12 cellular contexts compared by ENCODE assay signal in the genomic region with DNA sequence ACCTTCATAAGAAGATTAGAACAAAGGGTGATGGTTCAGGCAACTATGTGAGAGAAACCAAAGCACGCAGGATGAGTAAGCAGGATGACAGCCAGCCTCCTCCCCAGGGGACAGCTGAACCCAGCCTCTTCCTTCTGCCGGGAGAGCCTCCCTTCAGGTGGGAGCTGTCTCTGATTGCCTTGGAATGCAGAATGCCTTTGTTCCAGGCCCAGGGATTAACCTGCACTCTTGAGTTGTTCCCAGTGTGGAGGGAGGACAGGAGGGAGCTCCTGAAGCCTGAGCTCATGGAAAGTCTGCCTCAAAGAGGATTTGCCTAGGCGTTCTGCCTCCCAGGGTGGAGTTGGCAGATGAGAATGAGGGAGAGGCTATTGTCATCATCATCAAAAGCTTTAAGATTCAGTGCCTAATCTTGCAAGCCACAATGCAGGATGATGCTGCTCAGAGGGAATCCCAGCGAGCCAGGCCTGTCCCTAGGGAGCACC. TPM values are rescaled to one million over a fixed set of nuclear protein-coding genes. Genes with fewer than 3 reads are reported as not detected.
A peak's percentile ranks its signal among the peaks of the same experiment; 100 is the strongest.
DNase-seq lines count a peak whose midpoint lies in the region; ATAC-seq and TF ChIP-seq lines count a peak whose summit lies in the region.
"Had no signal": no experiment of that assay in that cellular context is flagged by ENCODE, and none has a peak within 500 bp of the region (broad histone marks: within the 10 kb centered on the region; RNA-seq: fewer than 3 reads in every experiment).

No MANE protein-coding gene starts in this region.

- H3K79me2 ChIP-seq in hepatocyte = no peaks in the 10 kb centered on the region
- H3K79me2 ChIP-seq: parathyroid adenoma had no signal

- in situ Hi-C loops in KBM-7 (cut with MboI; ENCODE audit: low pct_unique_long_range_greater_than_20kb, low sequenced_read_pairs) = no loop called here

- H3K4me3 Mint-ChIP-seq in WTC11 (0 out of 2 replicates have a peak overlapping the region, but pooled peaks have one; percentile 18), progenitor cell of endocrine pancreas (ENCODE audit: low read depth) (no peak overlapping the region)
- no peak overlapping the region for H3K4me3 Mint-ChIP-seq in CD4-positive, alpha-beta memory T cell
- H3K4me3 Mint-ChIP-seq: activated naive CD8-positive, alpha-beta T cell had no signal

- H3K9me3 Mint-ChIP-seq in WTC11 = no peaks in the 10 kb centered on the region
- H3K9me3 Mint-ChIP-seq in progenitor cell of endocrine pancreas (ENCODE audit: low read depth) = peaks cover 3% of the 10 kb centered on the region
- H3K9me3 Mint-ChIP-seq in CD4-positive, alpha-beta memory T cell = peaks cover 0 to 2% (median 0%) of the 10 kb centered on the region in 8 donors

- no peaks in the 10 kb centered on the region for H3K9me2 ChIP-seq in hepatocyte (replicated peaks; ENCODE audit: insufficient read depth)

- peaks cover 34% of the 10 kb centered on the region for H3K4me1 ChIP-seq in left ventricle myocardium inferior
- peaks cover 15% of the 10 kb centered on the region for H3K4me1 ChIP-seq in hepatocyte (ENCODE audit: insufficient read depth)
- no peaks in the 10 kb centered on the region for H3K4me1 ChIP-seq in CD4-positive, alpha-beta memory T cell (ENCODE audit: insufficient read depth, low read length)

- no peak overlapping the region for H2AFZ ChIP-seq in hepatocyte
- H2AFZ ChIP-seq: parathyroid adenoma had no signal

- ATAC-seq in WTC11 (peak; percentile 83), HG02610 (IDR thresholded peaks at IDR 0.05; ENCODE audit: unreplicated experiment) (no peak)

- WGBS in hepatocyte (ENCODE audit: low lambda C conversion rate, missing lambda C conversion rate) = 65% methylated on average over 4 of the region's 4 CpGs

- H3K36me3 Mint-ChIP-seq in WTC11 = no peaks in the 10 kb centered on the region
- no peaks in the 10 kb centered on the region for H3K36me3 Mint-ChIP-seq in progenitor cell of endocrine pancreas (ENCODE audit: insufficient read depth)
- no peaks in the 10 kb centered on the region for H3K36me3 Mint-ChIP-seq in CD4-positive, alpha-beta memory T cell
- H3K36me3 Mint-ChIP-seq: activated naive CD8-positive, alpha-beta T cell had no signal

- POLR2A ChIA-PET in WTC11 (lab: Charles Lee) = no interaction called here
- POLR2A ChIA-PET in CD4-positive, alpha-beta memory T cell (lab: Charles Lee; ENCODE audit: partially characterized antibody) = no interaction called here

- peaks cover 27% of the 10 kb centered on the region for H3K4me1 Mint-ChIP-seq in WTC11
- H3K4me1 Mint-ChIP-seq in progenitor cell of endocrine pancreas (ENCODE audit: low read depth) = peaks cover 3% of the 10 kb centered on the region
- no peaks in the 10 kb centered on the region for H3K4me1 Mint-ChIP-seq in CD4-positive, alpha-beta memory T cell

- H3K27ac ChIP-seq in left ventricle myocardium inferior (replicated peaks) = peak overlapping the region; percentile 48
- H3K27ac ChIP-seq in hepatocyte = peak overlapping the region; percentile 60
- no peak overlapping the region for H3K27ac ChIP-seq in CD4-positive, alpha-beta memory T cell (ENCODE audit: low read depth, low read length)
- H3K27ac ChIP-seq: heart right ventricle, parathyroid adenoma, WERI-Rb-1 had no signal

- H3K27ac Mint-ChIP-seq in WTC11 (peak overlapping the region; percentile 34; the same call in 1 of the 2 replicates), progenitor cell of endocrine pancreas (no peak overlapping the region)
- no peak overlapping the region for H3K27ac Mint-ChIP-seq in CD4-positive, alpha-beta memory T cell
- H3K27ac Mint-ChIP-seq: activated naive CD8-positive, alpha-beta T cell had no signal

- H4K20me1 ChIP-seq in hepatocyte (ENCODE audit: insufficient read depth, poor library complexity, severe bottlenecking) = no peaks in the 10 kb centered on the region

- CTCF ChIA-PET in WTC11 (lab: Charles Lee) = interaction anchor here (0.8 to 3.2 kb wide), 8 partner anchors 10 to 218 kb away, joined by 3 to 20 read pairs (median 6); no protein-coding TSS in a partner anchor
- CTCF ChIA-PET in CD4-positive, alpha-beta memory T cell (lab: Charles Lee; ENCODE audit: partially characterized antibody) = no interaction called here

- H3K9me3 ChIP-seq in left ventricle myocardium inferior (replicated peaks) (no peaks in the 10 kb centered on the region), hepatocyte (ENCODE audit: low read depth) (no peaks in the 10 kb centered on the region)
- H3K9me3 ChIP-seq in CD4-positive, alpha-beta memory T cell (ENCODE audit: control insufficient read depth in 1 of 2, low read length in 2 of 2) = no peaks in the 10 kb centered on the region
- H3K9me3 ChIP-seq: heart right ventricle had no signal

- peaks cover 6% of the 10 kb centered on the region; the same call in 1 of the 2 replicates for H3K27me3 Mint-ChIP-seq in WTC11 (ENCODE audit: low read depth)
- peaks cover 24% of the 10 kb centered on the region for H3K27me3 Mint-ChIP-seq in progenitor cell of endocrine pancreas
- peaks cover 19 to 32% of the 10 kb centered on the region in 2 donors for H3K27me3 Mint-ChIP-seq in CD4-positive, alpha-beta memory T cell

- H3K4me2 ChIP-seq in hepatocyte = no peak overlapping the region

- H3K27me3 ChIP-seq in left ventricle myocardium inferior (ENCODE audit: low read depth) = peaks cover 39% of the 10 kb centered on the region
- H3K27me3 ChIP-seq in hepatocyte = no peaks in the 10 kb centered on the region
- H3K27me3 ChIP-seq in CD4-positive, alpha-beta memory T cell (ENCODE audit: insufficient read depth, low read length) = no peaks in the 10 kb centered on the region

- H3K36me3 ChIP-seq in left ventricle myocardium inferior (no peaks in the 10 kb centered on the region), hepatocyte (replicated peaks; ENCODE audit: insufficient read depth, low read depth) (no peaks in the 10 kb centered on the region)
- H3K36me3 ChIP-seq in CD4-positive, alpha-beta memory T cell (ENCODE audit: insufficient read depth, low read length) = no peaks in the 10 kb centered on the region
- H3K36me3 ChIP-seq: heart right ventricle, WERI-Rb-1 had no signal

- H3K4me3 ChIP-seq in left ventricle myocardium inferior (no peak overlapping the region), hepatocyte (no peak overlapping the region)
- no peak overlapping the region for H3K4me3 ChIP-seq in CD4-positive, alpha-beta memory T cell (ENCODE audit: low read length in 2 of 2)
- H3K4me3 ChIP-seq: heart right ventricle had no signal

- DNase-seq in left ventricle myocardium inferior (no peak), cardiac septum (ENCODE audit: low spot score) (no peak), WTC11 (ENCODE audit: low spot score) (peak; percentile 42), hepatocyte (ENCODE audit: low spot score) (no peak), progenitor cell of endocrine pancreas (ENCODE audit: low spot score, unreplicated experiment) (no peak), KBM-7 (no peak)
- DNase-seq in CD4-positive, alpha-beta memory T cell = no peak
- DNase-seq: heart right ventricle, WERI-Rb-1 had no signal

- intact Hi-C loops in left ventricle myocardium inferior (cut with micrococcal nuclease) (no loop called here), cardiac septum (cut with DNase I) (no loop called here)
- intact Hi-C loops in CD4-positive, alpha-beta memory T cell (cut with micrococcal nuclease) = no loop called here

- TF ChIP-seq CTCF in left ventricle myocardium inferior (IDR thresholded peaks at IDR 0.05; ENCODE audit: borderline replicate concordance) (no peak), WTC11 (IDR thresholded peaks at IDR 0.05) (no peak), hepatocyte (IDR thresholded peaks at IDR 0.05; ENCODE audit: poor library complexity) (no peak), progenitor cell of endocrine pancreas (IDR thresholded peaks at IDR 0.05; ENCODE audit: unreplicated experiment) (no peak)

TF ChIP-seq in WTC11, 78 proteins besides CTCF, POLR2A, EP300 and RAD21 (continues in another document):
- no peak for TF ChIP-seq HMGA2 (CRISPR knock-in tag; IDR thresholded peaks at IDR 0.05)
- TF ChIP-seq ZNF263 (CRISPR knock-in tag; IDR thresholded peaks at IDR 0.05; ENCODE audit: low read depth) = no peak

RNA-seq across cellular contexts. Expression of gene KRT6A, which starts 3.6 kb away (rescaled TPM):
- total RNA-seq in left ventricle myocardium inferior = not detected
- not detected for total RNA-seq in cardiac septum
- not detected in 3 replicates for total RNA-seq in WTC11 (2021)
- total RNA-seq in hepatocyte = 5.5 and 6.8 TPM in 2 replicates
- 0.54 and 2.3 TPM in 2 replicates for polyA plus RNA-seq in hepatocyte
- not detected in 2 replicates for total RNA-seq in progenitor cell of endocrine pancreas
- total RNA-seq in CD4-positive, alpha-beta memory T cell = not detected
- not detected for polyA plus RNA-seq in CD4-positive, alpha-beta memory T cell

RNA-seq across cellular contexts. Expression of gene KRT6C, which starts 23.0 kb away (rescaled TPM):
- total RNA-seq in left ventricle myocardium inferior (not detected), cardiac septum (not detected), WTC11 (2021) (not detected in 3 replicates), hepatocyte (0.07 and 0.32 TPM in 2 replicates), progenitor cell of endocrine pancreas (not detected in 2 replicates)
- 0.18 and 1.3 TPM in 2 replicates for polyA plus RNA-seq in hepatocyte
- total RNA-seq in CD4-positive, alpha-beta memory T cell = not detected
- not detected for polyA plus RNA-seq in CD4-positive, alpha-beta memory T cell
- total RNA-seq: heart right ventricle had no signal

RNA-seq across cellular contexts. Expression of gene KRT5, which starts 23.6 kb away (rescaled TPM):
- not detected for total RNA-seq in left ventricle myocardium inferior
- not detected for total RNA-seq in cardiac septum
- not detected in 3 replicates for total RNA-seq in WTC11 (2021)
- 13.0 and 15.8 TPM in 2 replicates for total RNA-seq in hepatocyte
- polyA plus RNA-seq in hepatocyte = 7.4 and 11.3 TPM in 2 replicates
- not detected in 2 replicates for total RNA-seq in progenitor cell of endocrine pancreas
- not detected for total RNA-seq in CD4-positive, alpha-beta memory T cell
- not detected for polyA plus RNA-seq in CD4-positive, alpha-beta memory T cell

RNA-seq across cellular contexts. Expression of gene KRT6B, which starts 44.7 kb away (rescaled TPM):
- total RNA-seq in left ventricle myocardium inferior (not detected), cardiac septum (not detected), WTC11 (2021) (not detected in 3 replicates), hepatocyte (0.08 TPM in 1 of 2 replicates, not detected in the other), progenitor cell of endocrine pancreas (not detected in 2 replicates)
- 0.10 and 0.42 TPM in 2 replicates for polyA plus RNA-seq in hepatocyte
- total RNA-seq in CD4-positive, alpha-beta memory T cell = not detected
- polyA plus RNA-seq in CD4-positive, alpha-beta memory T cell = not detected
- total RNA-seq: heart right ventricle had no signal

RNA-seq across cellular contexts. Expression of gene KRT71, which starts 56.3 kb away (rescaled TPM):
- not detected for total RNA-seq in left ventricle myocardium inferior
- not detected for total RNA-seq in cardiac septum
- total RNA-seq in WTC11 (2021) = not detected in 3 replicates
- not detected in 2 replicates for total RNA-seq in hepatocyte
- not detected in 2 replicates for polyA plus RNA-seq in hepatocyte
- total RNA-seq in progenitor cell of endocrine pancreas = not detected in 2 replicates
- not detected for total RNA-seq in CD4-positive, alpha-beta memory T cell
- not detected for polyA plus RNA-seq in CD4-positive, alpha-beta memory T cell
- total RNA-seq: heart right ventricle had no signal
- polyA plus RNA-seq: heart right ventricle had no signal

Comparison
In these comparisons a context has a peak if more than half of its experiments do, and no peak if none do; other contexts are left out.
1. RNA of gene KRT5, which starts 23.6 kb away (total RNA-seq): 13.0 to 15.8 TPM in hepatocyte; not detected in cardiac septum (single experiment), not detected in WTC11, not detected in left ventricle myocardium inferior (single experiment), not detected in progenitor cell of endocrine pancreas and not detected in CD4-positive, alpha-beta memory T cell; every median in the first group is over 10 times any median in the second.